Comparison of ENCODE assay signal across 28 cellular contexts in the genomic region with DNA sequence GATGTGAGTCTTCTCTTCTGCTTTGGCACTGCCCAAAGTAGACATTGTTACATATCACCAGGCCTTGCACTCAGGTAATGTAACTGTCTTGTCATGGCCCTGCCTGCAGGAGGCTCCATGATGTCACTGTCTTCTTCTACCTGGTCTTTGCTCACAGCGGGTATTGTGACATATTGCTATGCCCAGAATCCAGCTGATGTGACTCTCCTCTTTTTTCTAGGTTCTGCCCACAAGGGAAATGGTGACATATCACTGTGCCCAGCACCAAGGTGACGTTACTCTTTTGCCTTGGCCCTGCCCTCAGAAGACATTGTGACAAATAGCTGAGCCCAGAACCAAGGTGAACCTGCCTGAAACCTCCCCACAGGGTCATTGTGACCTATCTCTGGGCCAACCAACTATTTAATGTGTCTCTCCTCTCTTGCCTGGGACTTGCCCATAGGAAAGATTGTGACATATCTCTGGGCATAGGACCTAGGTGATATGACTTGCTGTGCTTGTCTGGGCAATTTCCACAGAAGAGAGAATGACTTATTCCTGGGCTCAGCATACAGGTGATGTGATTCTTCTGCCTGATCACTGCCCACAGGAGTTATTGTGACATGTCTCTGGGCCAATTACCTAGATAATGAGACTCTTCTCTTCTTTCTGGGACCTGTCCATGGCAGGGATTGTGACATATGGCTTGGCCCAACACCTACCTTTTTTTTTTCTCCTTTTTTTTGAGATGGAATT. TPM values are rescaled to one million over a fixed set of nuclear protein-coding genes. Genes with fewer than 3 reads are reported as not detected.
DNase-seq lines count a peak whose midpoint lies in the region; ATAC-seq, FAIRE-seq and TF ChIP-seq lines count a peak whose summit lies in the region.
"Had no signal": no experiment of that assay in that cellular context is flagged by ENCODE, and none has a peak within 500 bp of the region (broad histone marks: within the 10 kb centered on the region; RNA-seq: fewer than 3 reads in every experiment).

No MANE protein-coding gene starts in this region.

- peaks cover 0 to 4% of the 10 kb centered on the region in 2 donors for H3K9me3 Mint-ChIP-seq in stimulated activated naive CD8-positive, alpha-beta T cell treated with anti-CD3 and anti-CD28 coated beads, Interleukin-15, amount 100 ng/mL, for 72 hours
- H3K9me3 Mint-ChIP-seq: activated naive CD4-positive, alpha-beta T cell treated with anti-CD3 and anti-CD28 coated beads, Interleukin-2, amount 50 U/mL, for 24 hours had no signal

- H3K4me3 Mint-ChIP-seq in stimulated activated naive CD8-positive, alpha-beta T cell treated with anti-CD3 and anti-CD28 coated beads, Interleukin-15, amount 100 ng/mL, for 72 hours, result no peak overlapping the region
- H3K4me3 Mint-ChIP-seq: activated naive CD4-positive, alpha-beta T cell treated with anti-CD3 and anti-CD28 coated beads, Interleukin-2, amount 50 U/mL, for 24 hours had no signal

- H3K4me1 Mint-ChIP-seq in stimulated activated naive CD8-positive, alpha-beta T cell treated with anti-CD3 and anti-CD28 coated beads, Interleukin-15, amount 100 ng/mL, for 72 hours, result no peaks in the 10 kb centered on the region
- H3K4me1 Mint-ChIP-seq: activated naive CD4-positive, alpha-beta T cell treated with anti-CD3 and anti-CD28 coated beads, Interleukin-2, amount 50 U/mL, for 24 hours had no signal

- no peak for TF ChIP-seq EP300 in suprapubic skin (IDR thresholded peaks at IDR 0.05)

- H3K36me3 ChIP-seq in bronchial epithelial cell (ENCODE audit: control insufficient read depth, insufficient read depth, low read length) (no peaks in the 10 kb centered on the region), suprapubic skin (no peaks in the 10 kb centered on the region), H7 (replicated peaks; ENCODE audit: control insufficient read depth, insufficient read depth, low read length) (no peaks in the 10 kb centered on the region)
- H3K36me3 ChIP-seq: BE2C, heart right ventricle, Peyer's patch, SJSA1, upper lobe of right lung had no signal

- peak; percentile 12 for TF ChIP-seq CTCF in bronchial epithelial cell (IDR thresholded peaks at IDR 0.05; ENCODE audit: insufficient read depth, low read length, severe bottlenecking)
- TF ChIP-seq CTCF in suprapubic skin (IDR thresholded peaks at IDR 0.05), result peak in 1 of 2 donors; percentile 10

- DNase-seq in stimulated activated naive CD8-positive, alpha-beta T cell treated with anti-CD3 and anti-CD28 coated beads, Interleukin-15, amount 100 ng/mL, for 72 hours, result no peak
- no peak for DNase-seq in stimulated activated naive CD8-positive, alpha-beta T cell treated with anti-CD3 and anti-CD28 coated beads, Interleukin-15, Interleukin-2, amounts not matched to agents 100 U/mL and 50 U/mL, for 24 hours
- DNase-seq in NCI-H69 (lab: John Stamatoyannopoulos, UW) (peak; percentile 13), bronchial epithelial cell (ENCODE audit: low read depth) (peak; percentile 61), suprapubic skin (ENCODE audit: low spot score in 2 of 2) (no peak), H7 (no peak), hypothalamus (lab: John Stamatoyannopoulos, UW) (no peak), germinal center (ENCODE audit: low spot score) (no peak)
- DNase-seq: activated CD4-positive, alpha-beta T cell treated with anti-CD3 and anti-CD28 coated beads for 1 hour; aorta; BE2C; central memory CD4-positive, alpha-beta T cell; COR-L47; dermis blood vessel endothelial cell; DMS79 treated with DMSO at 0.1 percent for 48 hours; HCEC 1CT; heart right ventricle; NCI-H1105; NCI-H2029 treated with DMSO at 0.1 percent for 48 hours; NCI-H446; NK-92 treated with Interleukin-12 subunit alpha and Interleukin-12 subunit beta, amount 100 ng/mL, for 24 hours; nucleus accumbens; psoas muscle; T-helper 1 cell; upper lobe of right lung had no signal

- no peak for FAIRE-seq in bronchial epithelial cell (lab: Jason Lieb, UNC)

- 87% methylated on average over 2 of the region's 2 CpGs for whole genome bisulfite sequencing in suprapubic skin

- ATAC-seq in stimulated activated naive CD8-positive, alpha-beta T cell treated with anti-CD3 and anti-CD28 coated beads, Interleukin-15, amount 100 ng/mL, for 72 hours, result peak; percentile 37
- no peak for ATAC-seq in stimulated activated naive CD8-positive, alpha-beta T cell treated with anti-CD3 and anti-CD28 coated beads, Interleukin-15, Interleukin-2, amounts not matched to agents 100 U/mL and 50 U/mL, for 24 hours
- ATAC-seq: psoas muscle, upper lobe of right lung had no signal

- peaks cover 3% of the 10 kb centered on the region for H3K4me1 ChIP-seq in suprapubic skin
- H3K4me1 ChIP-seq: BE2C, heart right ventricle, Peyer's patch, psoas muscle, SJSA1, upper lobe of right lung had no signal

- H3K27ac Mint-ChIP-seq in stimulated activated naive CD8-positive, alpha-beta T cell treated with anti-CD3 and anti-CD28 coated beads, Interleukin-15, amount 100 ng/mL, for 72 hours, result peak overlapping the region in 1 of 2 donors; percentile 42
- H3K27ac Mint-ChIP-seq: activated naive CD4-positive, alpha-beta T cell treated with anti-CD3 and anti-CD28 coated beads, Interleukin-2, amount 50 U/mL, for 24 hours had no signal

- H3K27me3 Mint-ChIP-seq in stimulated activated naive CD8-positive, alpha-beta T cell treated with anti-CD3 and anti-CD28 coated beads, Interleukin-15, amount 100 ng/mL, for 72 hours, result no peaks in the 10 kb centered on the region
- H3K27me3 Mint-ChIP-seq: activated naive CD4-positive, alpha-beta T cell treated with anti-CD3 and anti-CD28 coated beads, Interleukin-2, amount 50 U/mL, for 24 hours had no signal

- H3K27ac ChIP-seq in suprapubic skin, result peak overlapping the region; percentile 47
- H3K27ac ChIP-seq: heart right ventricle, Peyer's patch, psoas muscle, SJSA1, upper lobe of right lung had no signal

- TF ChIP-seq POLR2A in suprapubic skin (IDR thresholded peaks at IDR 0.05), result no peak

- no peaks in the 10 kb centered on the region for H3K27me3 ChIP-seq in bronchial epithelial cell (ENCODE audit: control insufficient read depth, insufficient read depth, low read length)
- H3K27me3 ChIP-seq in suprapubic skin, result no peaks in the 10 kb centered on the region
- H3K27me3 ChIP-seq in H7 (ENCODE audit: control insufficient read depth, insufficient read depth, low read length), result no peaks in the 10 kb centered on the region
- H3K27me3 ChIP-seq: BE2C, heart right ventricle, Peyer's patch, SJSA1, upper lobe of right lung had no signal

- H3K9me3 ChIP-seq in suprapubic skin, result no peaks in the 10 kb centered on the region
- H3K9me3 ChIP-seq: BE2C, Peyer's patch, psoas muscle, upper lobe of right lung had no signal

- H3K4me3 ChIP-seq in bronchial epithelial cell (ENCODE audit: low read depth, low read length) (no peak overlapping the region), suprapubic skin (no peak overlapping the region), H7 (ENCODE audit: insufficient read depth, low read depth, low read length) (no peak overlapping the region)
- H3K4me3 ChIP-seq: heart right ventricle, Peyer's patch, psoas muscle, SJSA1, upper lobe of right lung had no signal

RNA-seq across cellular contexts. Expression of a gene that starts 26.5 kb away (rescaled TPM):
- total RNA-seq in bronchial epithelial cell (1.1 and 1.2 TPM in 2 replicates), suprapubic skin (10 to 100 TPM; 14.4 to 22.8 (median 16.5) TPM)
- not detected in 2 replicates for total RNA-seq in H7 (2014; rRNA removed; shearing (Covaris generic))

Comparison
In these comparisons a context has a peak if more than half of its experiments do, and no peak if none do; other contexts are left out.
1. DNase-seq: peak in NCI-H69 (single experiment) and bronchial epithelial cell (single experiment); none in stimulated activated naive CD8-positive, alpha-beta T cell treated with anti-CD3 and anti-CD28 coated beads, Interleukin-15, amount 100 ng/mL, for 72 hours (0 of 2), stimulated activated naive CD8-positive, alpha-beta T cell treated with anti-CD3 and anti-CD28 coated beads, Interleukin-15, Interleukin-2, amounts not matched to agents 100 U/mL and 50 U/mL, for 24 hours (single experiment), suprapubic skin (0 of 2), H7 (single experiment), hypothalamus (0 of 51) and germinal center (single experiment).